Comparison of ENCODE assay signal across 18 cellular contexts in genomic region chr4:62871057-62871456, GRCh38.
"Had no signal": no experiment of that assay in that cellular context is flagged by ENCODE, and none has a peak within 500 bp of the region (broad histone marks: within the 10 kb centered on the region; RNA-seq: fewer than 3 reads in every experiment).

No MANE protein-coding gene starts in this region.

- H3K4me1 Mint-ChIP-seq: activated CD4-positive, alpha-beta T cell treated with anti-CD3 and anti-CD28 coated beads, Interleukin-2, amount 10 ng/mL, durations not matched to agents 7 days and 5 days; activated naive CD8-positive, alpha-beta T cell treated with anti-CD3 and anti-CD28 coated beads, Interleukin-2, amount 50 U/mL, for 24 hours; immature natural killer cell; naive thymus-derived CD4-positive, alpha-beta T cell had no signal

- H3K9me3 Mint-ChIP-seq: type B pancreatic cell had no signal

- H3K27me3 ChIP-seq: brain microvascular endothelial cell, esophagus muscularis mucosa, right atrium auricular region, stomach had no signal

- H3K36me3 ChIP-seq: brain microvascular endothelial cell, esophagus muscularis mucosa, prostate gland, right atrium auricular region, stomach had no signal

- DNase-seq: activated CD4-positive, alpha-beta T cell treated with anti-CD3 and anti-CD28 coated beads, Interleukin-2, amount 10 ng/mL, durations not matched to agents 7 days and 5 days; activated CD4-positive, CD25-positive, alpha-beta regulatory T cell; activated CD8-positive, alpha-beta T cell treated with anti-CD3 and anti-CD28 coated beads, Interleukin-2, amount 10 ng/mL, durations not matched to agents 7 days and 5 days; activated naive CD4-positive, alpha-beta T cell treated with anti-CD3 and anti-CD28 coated beads for 36 hours; activated naive CD8-positive, alpha-beta T cell treated with anti-CD3 and anti-CD28 coated beads, Interleukin-2, amount 50 U/mL, for 24 hours; activated T-cell treated with anti-CD3 and anti-CD28 coated beads, Interleukin-2, amount 50 U/mL, for 24 hours; anterior cingulate cortex; brain microvascular endothelial cell; effector CD4-positive, alpha-beta T cell; immature natural killer cell; kidney glomerular epithelial cell; mesenchymal stem cell; naive thymus-derived CD4-positive, alpha-beta T cell; stomach had no signal

- H3K4me3 Mint-ChIP-seq: activated CD4-positive, alpha-beta T cell treated with anti-CD3 and anti-CD28 coated beads, Interleukin-2, amount 10 ng/mL, durations not matched to agents 7 days and 5 days; activated CD8-positive, alpha-beta T cell treated with anti-CD3 and anti-CD28 coated beads, Interleukin-2, amount 10 ng/mL, durations not matched to agents 7 days and 5 days; activated naive CD4-positive, alpha-beta T cell treated with anti-CD3 and anti-CD28 coated beads for 36 hours; activated naive CD8-positive, alpha-beta T cell treated with anti-CD3 and anti-CD28 coated beads, Interleukin-2, amount 50 U/mL, for 24 hours; activated T-cell treated with anti-CD3 and anti-CD28 coated beads, Interleukin-2, amount 50 U/mL, for 24 hours; immature natural killer cell; naive thymus-derived CD4-positive, alpha-beta T cell; type B pancreatic cell had no signal

- H3K36me3 Mint-ChIP-seq: immature natural killer cell; naive thymus-derived CD4-positive, alpha-beta T cell; type B pancreatic cell had no signal

- H3K9me3 ChIP-seq: esophagus muscularis mucosa, prostate gland, right atrium auricular region had no signal

- H3K4me1 ChIP-seq: esophagus muscularis mucosa, prostate gland, right atrium auricular region, stomach had no signal

- H3K27ac Mint-ChIP-seq: activated CD4-positive, alpha-beta T cell treated with anti-CD3 and anti-CD28 coated beads, Interleukin-2, amount 10 ng/mL, durations not matched to agents 7 days and 5 days; activated CD8-positive, alpha-beta T cell treated with anti-CD3 and anti-CD28 coated beads, Interleukin-2, amount 10 ng/mL, durations not matched to agents 7 days and 5 days; activated naive CD4-positive, alpha-beta T cell treated with anti-CD3 and anti-CD28 coated beads for 36 hours; activated naive CD8-positive, alpha-beta T cell treated with anti-CD3 and anti-CD28 coated beads, Interleukin-2, amount 50 U/mL, for 24 hours; activated T-cell treated with anti-CD3 and anti-CD28 coated beads, Interleukin-2, amount 50 U/mL, for 24 hours; immature natural killer cell; naive thymus-derived CD4-positive, alpha-beta T cell; type B pancreatic cell had no signal

- H3K27me3 Mint-ChIP-seq: activated CD4-positive, alpha-beta T cell treated with anti-CD3 and anti-CD28 coated beads, Interleukin-2, amount 10 ng/mL, durations not matched to agents 7 days and 5 days; activated naive CD8-positive, alpha-beta T cell treated with anti-CD3 and anti-CD28 coated beads, Interleukin-2, amount 50 U/mL, for 24 hours; activated T-cell treated with anti-CD3 and anti-CD28 coated beads, Interleukin-2, amount 50 U/mL, for 24 hours; naive thymus-derived CD4-positive, alpha-beta T cell; type B pancreatic cell had no signal

- H3K27ac ChIP-seq: brain microvascular endothelial cell, esophagus muscularis mucosa, prostate gland, right atrium auricular region, stomach had no signal

- ATAC-seq: activated CD8-positive, alpha-beta T cell treated with anti-CD3 and anti-CD28 coated beads, Interleukin-2, amount 10 ng/mL, durations not matched to agents 7 days and 5 days; activated naive CD8-positive, alpha-beta T cell treated with anti-CD3 and anti-CD28 coated beads, Interleukin-2, amount 50 U/mL, for 24 hours; naive thymus-derived CD4-positive, alpha-beta T cell had no signal

- H3K4me3 ChIP-seq: esophagus muscularis mucosa, prostate gland, right atrium auricular region, stomach had no signal
